Comparison of ENCODE assay signal across 26 cellular contexts in the genomic region with DNA sequence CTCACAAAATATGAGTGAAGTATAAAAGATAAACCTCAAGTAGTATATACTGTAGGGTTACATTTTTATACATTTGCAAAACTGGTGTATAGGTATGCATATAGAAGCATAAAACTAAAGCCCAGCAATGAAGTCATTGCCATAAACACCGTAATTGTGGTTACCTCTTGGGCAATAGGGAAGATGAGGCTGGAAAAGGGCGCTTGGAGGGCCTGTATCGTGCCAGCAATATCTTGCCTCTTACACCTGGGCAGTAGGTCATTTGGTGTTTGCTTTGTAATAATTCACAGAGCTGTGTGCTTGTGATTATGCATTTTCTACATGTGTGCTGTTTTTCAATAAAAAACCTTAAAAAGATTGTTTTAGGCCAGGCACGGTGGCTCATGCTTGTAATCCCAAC.
"Had no signal": no experiment of that assay in that cellular context is flagged by ENCODE, and none has a peak within 500 bp of the region (broad histone marks: within the 10 kb centered on the region; RNA-seq: fewer than 3 reads in every experiment).

No MANE protein-coding gene starts in this region.

- H3K4me1 ChIP-seq: pancreas, prostate gland, right atrium auricular region, right lobe of liver, sigmoid colon, upper lobe of left lung, vagina had no signal

- DNase-seq: naive thymus-derived CD8-positive, alpha-beta T cell; nephron progenitor cell; nucleus accumbens; pancreas; retina; right lobe of liver; small intestine; stimulated activated CD4-positive, alpha-beta T cell treated with anti-CD3 and anti-CD28 coated beads, Interleukin-15, amount 100 ng/mL, for 24 hours; stimulated activated CD4-positive, alpha-beta T cell treated with anti-CD3 and anti-CD28 coated beads, Interleukin-2, amount 100 ng/mL, for 24 hours; stimulated activated CD4-positive, alpha-beta T cell treated with anti-CD3 and anti-CD28 coated beads, Interleukin-2, amount 100 ng/mL, for 48 hours; stimulated activated CD4-positive, alpha-beta T cell treated with anti-CD3 and anti-CD28 coated beads, Interleukin-4, amount 100 ng/mL, for 24 hours; stimulated activated naive B cell treated with anti-CD40 and anti-IgM and Interleukin-4, amounts not matched to agents 10 μg/mL and 1 μg/mL and 100 μg/mL, for 72 hours; stimulated activated naive CD4-positive, alpha-beta T cell treated with Interleukin-2 at 50 U/mL for 16 hours; stomach; thyroid gland; trophoblast cell; upper lobe of left lung had no signal

- H3K4me3 ChIP-seq: pancreas, prostate gland, right atrium auricular region, right lobe of liver, sigmoid colon, stomach, thoracic aorta, thyroid gland, tibial nerve, upper lobe of left lung, vagina had no signal

- H3K27me3 ChIP-seq: neutrophil, pancreas, right atrium auricular region, right lobe of liver, sigmoid colon, stomach, thyroid gland, tibial nerve, upper lobe of left lung, vagina had no signal

- H3K9me3 ChIP-seq: neutrophil, pancreas, prostate gland, right atrium auricular region, right lobe of liver, sigmoid colon, thoracic aorta, thyroid gland, tibial nerve, upper lobe of left lung, vagina had no signal

- H3K27ac ChIP-seq: neutrophil, pancreas, prostate gland, right atrium auricular region, right lobe of liver, sigmoid colon, stomach, thoracic aorta, thyroid gland, tibial nerve, upper lobe of left lung, vagina had no signal

- ATAC-seq: naive thymus-derived CD8-positive, alpha-beta T cell; natural killer cell treated with Interleukin-12 subunit alpha and Interleukin-12 subunit beta and Interleukin-15 and Interleukin-18, amount 100 ng/mL, for 72 hours; pancreas; stimulated activated effector memory CD8-positive, alpha-beta T cell treated with anti-CD3 and anti-CD28 coated beads, Interleukin-12 subunit alpha, Interleukin-12 subunit beta, amount 100 ng/mL, for 72 hours; stimulated activated naive B cell treated with anti-CD40 and anti-IgM and Interleukin-4, amounts not matched to agents 10 μg/mL and 1 μg/mL and 100 μg/mL, for 72 hours had no signal

- H3K36me3 ChIP-seq: prostate gland, right atrium auricular region, thoracic aorta, thyroid gland had no signal
